Comparison of ENCODE assay signal across 1 cellular context in genomic region chr11:114384487-114384886, GRCh38.
A peak's percentile ranks its signal among the peaks of the same experiment; 100 is the strongest.
TF ChIP-seq lines count a peak whose summit lies in the region.

No MANE protein-coding gene starts in this region.

TF ChIP-seq in K562, 482 proteins besides CTCF, POLR2A, EP300 and RAD21 (continues in another document):
- TF ChIP-seq JUND (IDR thresholded peaks at IDR 0.05; ENCODE audit: borderline replicate concordance, low read depth, low read length) (peak; percentile 87), JUND (tag; IDR thresholded peaks at IDR 0.05; ENCODE audit: borderline replicate concordance, low read depth, low read length) (peak; percentile 89; the same call in 2 of the 3 replicates), GABPB2 (CRISPR knock-in tag; conservative IDR thresholded peaks at IDR 0.05) (no peak), MYBL2 (IDR thresholded peaks at IDR 0.05; ENCODE audit: low read depth) (no peak), MYBL2 (CRISPR knock-in tag; IDR thresholded peaks at IDR 0.05; ENCODE audit: borderline replicate concordance) (no peak), ZNF696 (CRISPR knock-in tag; conservative IDR thresholded peaks at IDR 0.05) (no peak), YBX1 (IDR thresholded peaks at IDR 0.05) (no peak), EHMT2 (IDR thresholded peaks at IDR 0.05) (peak; percentile 89), KAT8 (IDR thresholded peaks at IDR 0.05; ENCODE audit: low read depth) (no peak), STAT5A (IDR thresholded peaks at IDR 0.05; ENCODE audit: borderline replicate concordance, low read length) (no peak), E2F4 (CRISPR knock-in tag; IDR thresholded peaks at IDR 0.05; ENCODE audit: low read depth) (no peak), CXXC5 (CRISPR knock-in tag; IDR thresholded peaks at IDR 0.05) (no peak), HSF4 (CRISPR knock-in tag; IDR thresholded peaks at IDR 0.05; ENCODE audit: borderline replicate concordance) (no peak), ZNF316 (IDR thresholded peaks at IDR 0.05) (no peak), SMARCE1 (IDR thresholded peaks at IDR 0.05) (peak; percentile 61; the same call in 1 of the 2 replicates), PTTG1 (tag; IDR thresholded peaks at IDR 0.05; ENCODE audit: low read depth) (no peak), CHD4 (IDR thresholded peaks at IDR 0.05; ENCODE audit: insufficient read depth, insufficient replicate concordance, low read depth, low read length, poor library complexity, severe bottlenecking) (no peak), JUN (IDR thresholded peaks at IDR 0.05; ENCODE audit: borderline replicate concordance, low read depth, low read length) (peak; percentile 71), JUN (CRISPR knock-in tag; IDR thresholded peaks at IDR 0.05; ENCODE audit: borderline replicate concordance) (no peak), E4F1 (CRISPR knock-in tag; IDR thresholded peaks at IDR 0.05; ENCODE audit: borderline replicate concordance) (no peak), XRCC5 (IDR thresholded peaks at IDR 0.05; ENCODE audit: low read depth, low read length) (no peak), ZNF143 (CRISPR knock-in tag; IDR thresholded peaks at IDR 0.05) (no peak), ZNF384 (IDR thresholded peaks at IDR 0.05; ENCODE audit: low read depth, low read length) (no peak), E2F5 (CRISPR knock-in tag; IDR thresholded peaks at IDR 0.05) (no peak), ZC3H11A (IDR thresholded peaks at IDR 0.05; ENCODE audit: low read depth, low read length) (no peak), ZFP30 (CRISPR knock-in tag; IDR thresholded peaks at IDR 0.05; ENCODE audit: borderline replicate concordance) (no peak), ZNF239 (CRISPR knock-in tag; IDR thresholded peaks at IDR 0.05) (no peak), ZNF354B (CRISPR knock-in tag; IDR thresholded peaks at IDR 0.05) (no peak), NR2F6 (CRISPR knock-in tag; IDR thresholded peaks at IDR 0.05) (no peak), DACH1 (IDR thresholded peaks at IDR 0.05; ENCODE audit: partially characterized antibody) (no peak), ZNF766 (CRISPR knock-in tag; conservative IDR thresholded peaks at IDR 0.05) (no peak), TFAM (CRISPR knock-in tag; conservative IDR thresholded peaks at IDR 0.05) (no peak), E2F3 (CRISPR knock-in tag; IDR thresholded peaks at IDR 0.05) (no peak), HIVEP1 (CRISPR knock-in tag; IDR thresholded peaks at IDR 0.05) (no peak), HOMEZ (CRISPR knock-in tag; IDR thresholded peaks at IDR 0.05) (no peak), TRIM28 (IDR thresholded peaks at IDR 0.05) (no peak), KDM2B (CRISPR knock-in tag; IDR thresholded peaks at IDR 0.05) (no peak), NCOA2 (IDR thresholded peaks at IDR 0.05; ENCODE audit: partially characterized antibody in 2 of 2) (no peak), PURB (CRISPR knock-in tag; IDR thresholded peaks at IDR 0.05; ENCODE audit: low read depth) (no peak), RFX7 (CRISPR knock-in tag; IDR thresholded peaks at IDR 0.05) (no peak), HDGF (IDR thresholded peaks at IDR 0.05) (no peak), RBM34 (IDR thresholded peaks at IDR 0.05; ENCODE audit: borderline replicate concordance, insufficient read depth, low read length) (no peak), TAL1 (IDR thresholded peaks at IDR 0.05) (0 out of 2 replicates have a peak, but pooled peaks have one; percentile 5), ZBTB17 (CRISPR knock-in tag; IDR thresholded peaks at IDR 0.05) (no peak), YY1 (IDR thresholded peaks at IDR 0.05; ENCODE audit: borderline replicate concordance in 1 of 3, control insufficient read depth in 1 of 3, extremely low read depth in 1 of 3, insufficient read depth in 3 of 3, insufficient read length in 1 of 3, insufficient replicate concordance in 2 of 3, low read depth in 1 of 3, low read length in 2 of 3) (peak in 1 of 3 experiments; percentile 58), ZKSCAN8 (CRISPR knock-in tag; IDR thresholded peaks at IDR 0.05) (no peak), CC2D1A (IDR thresholded peaks at IDR 0.05) (no peak), NFE2L1 (tag; IDR thresholded peaks at IDR 0.05; ENCODE audit: borderline replicate concordance, low read depth) (no peak), POLR2B (IDR thresholded peaks at IDR 0.05; ENCODE audit: low read depth, partially characterized antibody) (no peak), ZNF75A (CRISPR knock-in tag; IDR thresholded peaks at IDR 0.05) (no peak), DPF2 (IDR thresholded peaks at IDR 0.05) (peak; percentile 63), ZNF655 (CRISPR knock-in tag; IDR thresholded peaks at IDR 0.05) (no peak)
- TF ChIP-seq, protein P1, sequence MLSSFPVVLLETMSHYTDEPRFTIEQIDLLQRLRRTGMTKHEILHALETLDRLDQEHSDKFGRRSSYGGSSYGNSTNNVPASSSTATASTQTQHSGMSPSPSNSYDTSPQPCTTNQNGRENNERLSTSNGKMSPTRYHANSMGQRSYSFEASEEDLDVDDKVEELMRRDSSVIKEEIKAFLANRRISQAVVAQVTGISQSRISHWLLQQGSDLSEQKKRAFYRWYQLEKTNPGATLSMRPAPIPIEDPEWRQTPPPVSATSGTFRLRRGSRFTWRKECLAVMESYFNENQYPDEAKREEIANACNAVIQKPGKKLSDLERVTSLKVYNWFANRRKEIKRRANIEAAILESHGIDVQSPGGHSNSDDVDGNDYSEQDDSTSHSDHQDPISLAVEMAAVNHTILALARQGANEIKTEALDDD (IDR thresholded peaks at IDR 0.05), result peak; percentile 62; the same call in 1 of the 2 replicates
- TF ChIP-seq, protein P2, sequence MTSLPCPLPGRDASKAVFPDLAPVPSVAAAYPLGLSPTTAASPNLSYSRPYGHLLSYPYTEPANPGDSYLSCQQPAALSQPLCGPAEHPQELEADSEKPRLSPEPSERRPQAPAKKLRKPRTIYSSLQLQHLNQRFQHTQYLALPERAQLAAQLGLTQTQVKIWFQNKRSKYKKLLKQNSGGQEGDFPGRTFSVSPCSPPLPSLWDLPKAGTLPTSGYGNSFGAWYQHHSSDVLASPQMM (CRISPR knock-in tag; IDR thresholded peaks at IDR 0.05), result no peak
- TF ChIP-seq, protein P3, sequence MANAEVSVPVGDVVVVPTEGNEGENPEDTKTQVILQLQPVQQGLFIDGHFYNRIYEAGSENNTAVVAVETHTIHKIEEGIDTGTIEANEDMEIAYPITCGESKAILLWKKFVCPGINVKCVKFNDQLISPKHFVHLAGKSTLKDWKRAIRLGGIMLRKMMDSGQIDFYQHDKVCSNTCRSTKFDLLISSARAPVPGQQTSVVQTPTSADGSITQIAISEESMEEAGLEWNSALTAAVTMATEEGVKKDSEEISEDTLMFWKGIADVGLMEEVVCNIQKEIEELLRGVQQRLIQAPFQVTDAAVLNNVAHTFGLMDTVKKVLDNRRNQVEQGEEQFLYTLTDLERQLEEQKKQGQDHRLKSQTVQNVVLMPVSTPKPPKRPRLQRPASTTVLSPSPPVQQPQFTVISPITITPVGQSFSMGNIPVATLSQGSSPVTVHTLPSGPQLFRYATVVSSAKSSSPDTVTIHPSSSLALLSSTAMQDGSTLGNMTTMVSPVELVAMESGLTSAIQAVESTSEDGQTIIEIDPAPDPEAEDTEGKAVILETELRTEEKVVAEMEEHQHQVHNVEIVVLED (CRISPR knock-in tag; IDR thresholded peaks at IDR 0.05), result no peak
- TF ChIP-seq, protein P4, sequence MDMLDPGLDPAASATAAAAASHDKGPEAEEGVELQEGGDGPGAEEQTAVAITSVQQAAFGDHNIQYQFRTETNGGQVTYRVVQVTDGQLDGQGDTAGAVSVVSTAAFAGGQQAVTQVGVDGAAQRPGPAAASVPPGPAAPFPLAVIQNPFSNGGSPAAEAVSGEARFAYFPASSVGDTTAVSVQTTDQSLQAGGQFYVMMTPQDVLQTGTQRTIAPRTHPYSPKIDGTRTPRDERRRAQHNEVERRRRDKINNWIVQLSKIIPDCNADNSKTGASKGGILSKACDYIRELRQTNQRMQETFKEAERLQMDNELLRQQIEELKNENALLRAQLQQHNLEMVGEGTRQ (CRISPR knock-in tag; IDR thresholded peaks at IDR 0.05), result no peak
- TF ChIP-seq, protein P5, sequence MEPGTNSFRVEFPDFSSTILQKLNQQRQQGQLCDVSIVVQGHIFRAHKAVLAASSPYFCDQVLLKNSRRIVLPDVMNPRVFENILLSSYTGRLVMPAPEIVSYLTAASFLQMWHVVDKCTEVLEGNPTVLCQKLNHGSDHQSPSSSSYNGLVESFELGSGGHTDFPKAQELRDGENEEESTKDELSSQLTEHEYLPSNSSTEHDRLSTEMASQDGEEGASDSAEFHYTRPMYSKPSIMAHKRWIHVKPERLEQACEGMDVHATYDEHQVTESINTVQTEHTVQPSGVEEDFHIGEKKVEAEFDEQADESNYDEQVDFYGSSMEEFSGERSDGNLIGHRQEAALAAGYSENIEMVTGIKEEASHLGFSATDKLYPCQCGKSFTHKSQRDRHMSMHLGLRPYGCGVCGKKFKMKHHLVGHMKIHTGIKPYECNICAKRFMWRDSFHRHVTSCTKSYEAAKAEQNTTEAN (CRISPR knock-in tag; IDR thresholded peaks at IDR 0.05), result no peak
